Comparison of ENCODE assay signal across 1 cellular context in the genomic region with DNA sequence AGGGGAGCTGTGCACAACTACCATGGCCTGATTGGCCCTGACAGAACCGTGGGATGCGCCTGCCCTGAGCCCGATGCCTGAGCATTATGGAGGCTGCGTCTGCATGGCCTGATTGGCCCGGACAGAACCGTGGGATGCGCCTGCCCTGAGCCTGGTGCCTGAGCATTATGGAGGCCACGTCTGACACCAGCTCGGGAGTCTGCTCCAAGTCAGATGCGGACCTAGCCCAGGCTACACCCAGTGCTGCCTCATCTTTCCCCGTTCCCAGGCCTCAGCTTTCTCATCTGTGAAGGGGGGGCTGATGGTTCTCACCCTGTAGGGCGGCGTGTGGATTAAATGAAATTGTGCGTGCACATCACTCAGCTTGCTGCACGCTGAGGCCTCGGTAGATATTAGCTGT.
TF ChIP-seq lines count a peak whose summit lies in the region.

No MANE protein-coding gene starts in this region.

TF ChIP-seq in K562, 482 proteins besides CTCF, POLR2A, EP300 and RAD21 (continued from another document):
- no peak for TF ChIP-seq ZNF212 (CRISPR knock-in tag; IDR thresholded peaks at IDR 0.05)
- TF ChIP-seq, protein P1, sequence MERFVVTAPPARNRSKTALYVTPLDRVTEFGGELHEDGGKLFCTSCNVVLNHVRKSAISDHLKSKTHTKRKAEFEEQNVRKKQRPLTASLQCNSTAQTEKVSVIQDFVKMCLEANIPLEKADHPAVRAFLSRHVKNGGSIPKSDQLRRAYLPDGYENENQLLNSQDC (CRISPR knock-in tag; IDR thresholded peaks at IDR 0.05), result no peak
- no peak for TF ChIP-seq RBM25 (IDR thresholded peaks at IDR 0.05; ENCODE audit: low read depth, low read length, severe bottlenecking)
- no peak for TF ChIP-seq TEAD4 (IDR thresholded peaks at IDR 0.05; ENCODE audit: low read length)
- no peak for TF ChIP-seq TEAD4 (CRISPR knock-in tag; IDR thresholded peaks at IDR 0.05; ENCODE audit: borderline replicate concordance)
- no peak for TF ChIP-seq ZNF184 (CRISPR knock-in tag; IDR thresholded peaks at IDR 0.05)
- no peak for TF ChIP-seq TOE1 (IDR thresholded peaks at IDR 0.05; ENCODE audit: borderline replicate concordance)
- no peak for TF ChIP-seq TOE1 (CRISPR knock-in tag; IDR thresholded peaks at IDR 0.05; ENCODE audit: borderline replicate concordance, low read depth)
- TF ChIP-seq NCOA4 (IDR thresholded peaks at IDR 0.05; ENCODE audit: partially characterized antibody), result no peak
- TF ChIP-seq CBX8 (IDR thresholded peaks at IDR 0.05; ENCODE audit: borderline replicate concordance, extremely low read depth, low read depth, low read length, poor library complexity, severe bottlenecking), result no peak
- TF ChIP-seq RFX1 (IDR thresholded peaks at IDR 0.05), result no peak
- peak; percentile 52 for TF ChIP-seq POLR2G (IDR thresholded peaks at IDR 0.05; ENCODE audit: low read depth, low read length)
- TF ChIP-seq RUNX1 (IDR thresholded peaks at IDR 0.05; ENCODE audit: low read depth), result no peak
- TF ChIP-seq, protein P2, sequence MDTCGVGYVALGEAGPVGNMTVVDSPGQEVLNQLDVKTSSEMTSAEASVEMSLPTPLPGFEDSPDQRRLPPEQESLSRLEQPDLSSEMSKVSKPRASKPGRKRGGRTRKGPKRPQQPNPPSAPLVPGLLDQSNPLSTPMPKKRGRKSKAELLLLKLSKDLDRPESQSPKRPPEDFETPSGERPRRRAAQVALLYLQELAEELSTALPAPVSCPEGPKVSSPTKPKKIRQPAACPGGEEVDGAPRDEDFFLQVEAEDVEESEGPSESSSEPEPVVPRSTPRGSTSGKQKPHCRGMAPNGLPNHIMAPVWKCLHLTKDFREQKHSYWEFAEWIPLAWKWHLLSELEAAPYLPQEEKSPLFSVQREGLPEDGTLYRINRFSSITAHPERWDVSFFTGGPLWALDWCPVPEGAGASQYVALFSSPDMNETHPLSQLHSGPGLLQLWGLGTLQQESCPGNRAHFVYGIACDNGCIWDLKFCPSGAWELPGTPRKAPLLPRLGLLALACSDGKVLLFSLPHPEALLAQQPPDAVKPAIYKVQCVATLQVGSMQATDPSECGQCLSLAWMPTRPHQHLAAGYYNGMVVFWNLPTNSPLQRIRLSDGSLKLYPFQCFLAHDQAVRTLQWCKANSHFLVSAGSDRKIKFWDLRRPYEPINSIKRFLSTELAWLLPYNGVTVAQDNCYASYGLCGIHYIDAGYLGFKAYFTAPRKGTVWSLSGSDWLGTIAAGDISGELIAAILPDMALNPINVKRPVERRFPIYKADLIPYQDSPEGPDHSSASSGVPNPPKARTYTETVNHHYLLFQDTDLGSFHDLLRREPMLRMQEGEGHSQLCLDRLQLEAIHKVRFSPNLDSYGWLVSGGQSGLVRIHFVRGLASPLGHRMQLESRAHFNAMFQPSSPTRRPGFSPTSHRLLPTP (IDR thresholded peaks at IDR 0.05; ENCODE audit: borderline replicate concordance, extremely low read depth, insufficient read length), result no peak
- 0 out of 2 replicates have a peak, but pooled peaks have one; percentile 21 for TF ChIP-seq RBFOX2 (IDR thresholded peaks at IDR 0.05; ENCODE audit: low read depth, low read length)
